ENCODE assay signal across 30 cellular contexts in the genomic region with DNA sequence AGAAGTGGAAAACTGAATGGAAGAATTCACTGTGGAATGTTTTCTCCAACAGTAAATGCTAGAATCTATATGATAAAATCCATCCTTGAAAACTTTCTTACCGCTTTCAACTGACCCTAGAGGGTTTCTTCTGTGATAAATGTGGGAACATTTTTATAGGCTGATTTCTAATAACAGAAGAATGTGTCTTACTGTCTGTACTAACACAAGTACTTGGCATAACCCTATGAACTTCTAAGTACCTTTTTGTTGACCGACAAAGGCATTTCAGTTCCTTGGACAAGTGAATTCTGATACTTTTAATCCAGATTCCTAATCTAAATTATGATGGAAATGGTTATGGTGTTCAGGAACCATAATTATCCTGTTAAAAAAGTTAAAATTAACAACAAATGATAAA.
"Had no signal": no experiment of that assay in that cellular context is flagged by ENCODE, and none has a peak within 500 bp of the region (broad histone marks: within the 10 kb centered on the region; RNA-seq: fewer than 3 reads in every experiment).

No MANE protein-coding gene starts in this region.

- H3K4me1 Mint-ChIP-seq: activated B cell treated with CpG ODN at 0.5 μM for 24 hours; activated naive CD8-positive, alpha-beta T cell treated with anti-CD3 and anti-CD28 coated beads for 36 hours; brain; naive thymus-derived CD4-positive, alpha-beta T cell; neural crest cell; stimulated activated memory B cell treated with anti-CD40 and anti-IgM and Interleukin-4, amounts not matched to agents 10 μg/mL and 1 μg/mL and 100 μg/mL, for 72 hours; T-helper 17 cell had no signal

- H3K36me3 Mint-ChIP-seq: activated naive CD8-positive, alpha-beta T cell treated with anti-CD3 and anti-CD28 coated beads for 36 hours; brain; stimulated activated memory B cell treated with anti-CD40 and anti-IgM and Interleukin-4, amounts not matched to agents 10 μg/mL and 1 μg/mL and 100 μg/mL, for 72 hours had no signal

- ATAC-seq: activated T-cell treated with anti-CD3 and anti-CD28 coated beads, Interleukin-2, amount 50 U/mL, for 4 hours; heart right ventricle; lower lobe of right lung; naive thymus-derived CD4-positive, alpha-beta T cell; sciatic nerve; stimulated activated memory B cell treated with anti-CD40 and anti-IgM and Interleukin-4, amounts not matched to agents 10 μg/mL and 1 μg/mL and 100 μg/mL, for 72 hours; T-helper 17 cell had no signal

- FAIRE-seq: keratinocyte, urothelium cell line had no signal

- H3K4me3 ChIP-seq: colonic mucosa, dorsolateral prefrontal cortex, esophagus squamous epithelium, heart right ventricle, lower lobe of right lung, smooth muscle cell, stomach, suprapubic skin, transverse colon had no signal

- DNase-seq: activated B cell treated with CpG ODN at 0.5 μM for 24 hours; activated CD4-positive, alpha-beta T cell treated with anti-CD3 and anti-CD28 coated beads for 4 hours; activated CD4-positive, alpha-beta T cell treated with anti-CD3 and anti-CD28 coated beads, Interleukin-2, amount 50 U/mL, for 48 hours; activated CD8-positive, alpha-beta memory T cell treated with anti-CD3 and anti-CD28 coated beads, Interleukin-2, amount 50 U/mL, for 48 hours; activated naive CD4-positive, alpha-beta T cell; activated naive CD8-positive, alpha-beta T cell treated with anti-CD3 and anti-CD28 coated beads for 36 hours; activated T-cell treated with anti-CD3 and anti-CD28 coated beads, Interleukin-2, amount 50 U/mL, for 4 hours; amygdala; central memory CD4-positive, alpha-beta T cell; colonic mucosa; dorsolateral prefrontal cortex; esophagus squamous epithelium; heart right ventricle; lower lobe of right lung; naive thymus-derived CD4-positive, alpha-beta T cell; occipital lobe; posterior cingulate gyrus; stimulated activated CD4-positive, alpha-beta T cell treated with anti-CD3 and anti-CD28 coated beads, Interleukin-15, amount 100 ng/mL, for 24 hours; stomach; T-helper 17 cell; transverse colon had no signal

- H3K27ac Mint-ChIP-seq: activated B cell treated with CpG ODN at 0.5 μM for 24 hours; activated naive CD8-positive, alpha-beta T cell treated with anti-CD3 and anti-CD28 coated beads for 36 hours; activated T-helper 2 cell treated with anti-CD3 and anti-CD28 coated beads, Interferon-gamma antibody, Interleukin-2, Interleukin-4, amounts not matched to agents 10 μg/mL and 5 μg/mL and 100 μg/mL, durations not matched to agents 14 hours and 24 hours and 36 hours; brain; naive thymus-derived CD4-positive, alpha-beta T cell; stimulated activated memory B cell treated with anti-CD40 and anti-IgM and Interleukin-4, amounts not matched to agents 10 μg/mL and 1 μg/mL and 100 μg/mL, for 72 hours; T-helper 17 cell had no signal

- H3K4me3 Mint-ChIP-seq: activated B cell treated with CpG ODN at 0.5 μM for 24 hours; activated naive CD8-positive, alpha-beta T cell treated with anti-CD3 and anti-CD28 coated beads for 36 hours; activated T-cell treated with anti-CD3 and anti-CD28 coated beads, Interleukin-2, amount 50 U/mL, for 4 hours; brain; naive thymus-derived CD4-positive, alpha-beta T cell; neural crest cell; stimulated activated memory B cell treated with anti-CD40 and anti-IgM and Interleukin-4, amounts not matched to agents 10 μg/mL and 1 μg/mL and 100 μg/mL, for 72 hours; T-helper 17 cell had no signal

- H3K27me3 Mint-ChIP-seq: activated B cell treated with CpG ODN at 0.5 μM for 24 hours; activated naive CD8-positive, alpha-beta T cell treated with anti-CD3 and anti-CD28 coated beads for 36 hours; brain; naive thymus-derived CD4-positive, alpha-beta T cell; stimulated activated memory B cell treated with anti-CD40 and anti-IgM and Interleukin-4, amounts not matched to agents 10 μg/mL and 1 μg/mL and 100 μg/mL, for 72 hours; T-helper 17 cell had no signal
